In genomic region chr5:179858586-179859427, GRCh38 we compare ENCODE assay signal across 8 cellular contexts. TPM values are rescaled to one million over a fixed set of nuclear protein-coding genes. Genes with fewer than 3 reads are reported as not detected.
A peak's percentile ranks its signal among the peaks of the same experiment; 100 is the strongest.
DNase-seq lines count a peak whose midpoint lies in the region; ATAC-seq and TF ChIP-seq lines count a peak whose summit lies in the region.

MRNIP (minus strand) TSS chr5:179858817; CDS start chr5:179858796, 21 bp downstream.

- H2AFZ ChIP-seq in PC-3 (ENCODE audit: low read length) = peak within 1 kb of the TSS; percentile 98

- no peaks in the 10 kb centered on the region for H3K9me2 ChIP-seq in PC-3 (replicated peaks; ENCODE audit: low read length)

- H4K20me1 ChIP-seq in PC-3 (ENCODE audit: low read length) = no peaks in the 10 kb centered on the region

- H3F3A ChIP-seq in PC-3 (ENCODE audit: low read length, unreplicated experiment) = no peaks in the 10 kb centered on the region

- H3K27me3 ChIP-seq in PC-3 (ENCODE audit: low read length) (no peaks in the 10 kb centered on the region), mucosa of rectum (ENCODE audit: control insufficient read depth in 2 of 2, insufficient read depth in 2 of 2, low read length in 2 of 2) (no peaks in the 10 kb centered on the region)

- ATAC-seq in GM21515 (IDR thresholded peaks at IDR 0.05; ENCODE audit: unreplicated experiment) (peak; percentile 96), PC-3 (peak; percentile 94)

- H3K4me1 ChIP-seq in PC-3 (ENCODE audit: insufficient read depth, low read length) (no peaks in the 10 kb centered on the region), mucosa of rectum (ENCODE audit: control insufficient read depth in 2 of 2, insufficient read depth in 2 of 2, low read length in 2 of 2) (peaks cover 0 to 5% of the 10 kb centered on the region in 2 donors)

- no peaks in the 10 kb centered on the region for H3K36me3 ChIP-seq in PC-3 (ENCODE audit: low read depth, low read length)
- peaks cover 17 to 18% of the 10 kb centered on the region in 2 donors for H3K36me3 ChIP-seq in mucosa of rectum (ENCODE audit: control insufficient read depth in 2 of 2, insufficient read depth in 2 of 2, low read length in 2 of 2)

- H3K9me3 ChIP-seq in PC-3 (ENCODE audit: low read length) (no peaks in the 10 kb centered on the region), mucosa of rectum (ENCODE audit: control insufficient read depth in 2 of 2, low read length in 2 of 2) (no peaks in the 10 kb centered on the region)

- peak; percentile 85 for DNase-seq in DMS 273 treated with DMSO at 0.1 percent for 48 hours (lab: John Stamatoyannopoulos, UW)
- peak; percentile 98 for DNase-seq in HuH-7 (ENCODE audit: low spot score)
- DNase-seq in PC-3 = peak; percentile 88
- DNase-seq in activated T-cell treated with anti-CD3 and anti-CD28 coated beads, Interleukin-2, amount 50 U/mL, for 1 hour = peak; percentile 87
- DNase-seq in epithelial cell of proximal tubule (ENCODE audit: low read depth) = no peak
- peak; percentile 96 for DNase-seq in stimulated activated CD8-positive, alpha-beta memory T cell treated with anti-CD3 and anti-CD28 coated beads, Interleukin-4, amount 100 ng/mL, for 48 hours

- H3K9ac ChIP-seq in PC-3 (ENCODE audit: low read length) (peak within 1 kb of the TSS; percentile 69), mucosa of rectum (ENCODE audit: low read depth in 1 of 2, low read length in 2 of 2) (peak within 1 kb of the TSS; percentile 85 to 95)

- H3K4me2 ChIP-seq in PC-3 (ENCODE audit: low read length) = peak within 1 kb of the TSS; percentile 98

- POLR2A ChIA-PET in PC-3 (lab: Charles Lee; ENCODE audit: unreplicated experiment) = no interaction called here

- CTCF ChIA-PET in PC-3 (lab: Charles Lee) = no interaction called here

- H3K4me3 ChIP-seq in PC-3 (ENCODE audit: low read length) (peak within 1 kb of the TSS; percentile 95), epithelial cell of proximal tubule (ENCODE audit: low read depth, low read length) (peak within 1 kb of the TSS; percentile 91), mucosa of rectum (ENCODE audit: low read length in 2 of 2) (peak within 1 kb of the TSS; percentile 83 to 87)

- intact Hi-C loops in PC-3 (cut with micrococcal nuclease) = loop anchor here (5.0 kb wide), 1 partner anchor 52 kb away; the partner anchor contains the start of gene MGAT4B

- H3K27ac ChIP-seq in PC-3 (ENCODE audit: low read length) (no peak within 1 kb of the TSS), mucosa of rectum (ENCODE audit: low read depth in 2 of 2, low read length in 2 of 2) (peak within 1 kb of the TSS; percentile 73 to 91)

- H3K79me2 ChIP-seq in PC-3 (ENCODE audit: low read length) = peaks cover 30% of the 10 kb centered on the region

- BruUV-seq in PC-3 (replicated peaks; lab: Mats Ljungman, UMichigan) = TSS peak; percentile 75

- TF ChIP-seq CTCF in PC-3 (conservative IDR thresholded peaks at IDR 0.05; ENCODE audit: low read depth, low read length) (no peak), epithelial cell of proximal tubule (conservative IDR thresholded peaks at IDR 0.05; ENCODE audit: low read depth, low read length) (no peak)

RNA-seq across cellular contexts. Expression of gene MRNIP, which starts in this region (rescaled TPM):
- total RNA-seq in PC-3 (2014; rRNA removed) = 20.2 and 26.1 TPM in 2 replicates
- total RNA-seq in epithelial cell of proximal tubule = 8.9 and 22.1 TPM in 2 replicates
